11 cellular contexts compared by ENCODE assay signal in the genomic region with DNA sequence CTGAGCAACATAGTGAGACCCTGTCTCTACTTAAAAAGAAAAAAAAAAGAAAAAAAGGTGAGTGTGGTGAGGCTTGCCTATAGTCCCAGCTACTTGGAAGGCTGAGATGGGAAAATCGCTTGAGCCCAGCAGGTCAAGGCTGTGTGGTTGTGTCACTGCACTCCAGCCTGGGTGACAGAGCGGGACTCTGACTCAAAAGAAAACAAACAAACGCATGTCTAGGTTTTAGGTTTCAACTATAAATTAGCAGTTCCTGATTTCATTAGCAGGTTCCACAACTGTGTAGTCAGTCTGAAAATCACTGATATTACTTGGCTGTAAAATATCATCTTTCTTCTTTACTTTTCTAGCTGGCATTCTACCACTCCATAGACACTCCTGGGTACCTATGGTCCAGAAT.
DNase-seq lines count a peak whose midpoint lies in the region; ATAC-seq lines count a peak whose summit lies in the region.
"Had no signal": no experiment of that assay in that cellular context is flagged by ENCODE, and none has a peak within 500 bp of the region (broad histone marks: within the 10 kb centered on the region; RNA-seq: fewer than 3 reads in every experiment).

No MANE protein-coding gene starts in this region.

- in situ Hi-C loops in KBM-7 (cut with MboI; ENCODE audit: low pct_unique_long_range_greater_than_20kb, low sequenced_read_pairs) = no loop called here

- DNase-seq in DMS53 (lab: John Stamatoyannopoulos, UW) (peak; percentile 53), NCI-H2081 (lab: John Stamatoyannopoulos, UW) (no peak), KBM-7 (no peak)
- no peak for DNase-seq in effector CD4-positive, alpha-beta T cell
- DNase-seq: erythroblast, NCI-H2029 treated with DMSO at 0.1 percent for 48 hours, thyroid gland had no signal

- ATAC-seq in GM19023 (IDR thresholded peaks at IDR 0.05; ENCODE audit: unreplicated experiment) (peak; percentile 73), HG02610 (IDR thresholded peaks at IDR 0.05; ENCODE audit: unreplicated experiment) (peak; percentile 90), HG03378 (IDR thresholded peaks at IDR 0.05; ENCODE audit: unreplicated experiment) (peak; percentile 52), GM21381 (IDR thresholded peaks at IDR 0.05; ENCODE audit: unreplicated experiment) (no peak)
